22 cellular contexts compared by ENCODE assay signal in the genomic region with DNA sequence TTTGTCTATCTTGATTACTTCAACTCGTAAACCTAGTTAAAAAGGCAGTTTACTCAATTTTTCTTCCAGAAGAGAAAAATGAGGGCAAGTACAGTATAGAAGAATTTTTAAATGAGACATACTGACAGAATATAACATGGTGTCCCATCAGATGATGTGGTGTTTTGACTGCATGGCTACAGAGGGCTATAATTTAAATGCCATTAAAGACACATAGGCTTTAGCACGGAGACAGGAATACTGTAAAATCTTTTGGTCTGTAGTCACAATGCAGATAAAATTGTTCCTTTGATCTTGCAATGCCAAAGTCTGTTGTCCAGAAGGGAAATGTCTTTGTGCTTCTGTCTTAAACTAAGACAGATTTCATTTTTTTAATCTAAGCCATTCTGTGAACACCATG.
DNase-seq lines count a peak whose midpoint lies in the region; ATAC-seq and TF ChIP-seq lines count a peak whose summit lies in the region.
"Had no signal": no experiment of that assay in that cellular context is flagged by ENCODE, and none has a peak within 500 bp of the region (broad histone marks: within the 10 kb centered on the region; RNA-seq: fewer than 3 reads in every experiment).

No MANE protein-coding gene starts in this region.

- no peaks in the 10 kb centered on the region for H3K9me3 Mint-ChIP-seq in chondrocyte (ENCODE audit: low read depth)
- H3K9me3 Mint-ChIP-seq: CD4-positive, alpha-beta T cell had no signal

- H3K4me3 Mint-ChIP-seq in chondrocyte (ENCODE audit: unreplicated experiment): no peak overlapping the region
- H3K4me3 Mint-ChIP-seq: CD4-positive, alpha-beta T cell had no signal

- intact Hi-C loops in upper lobe of right lung (cut with DNase I): no loop called here

- no peak overlapping the region for H3K9ac ChIP-seq in DND-41 (ENCODE audit: low read depth, low read length)
- H3K9ac ChIP-seq in smooth muscle cell (ENCODE audit: low read depth): no peak overlapping the region

- H3K4me1 ChIP-seq in DND-41 (ENCODE audit: insufficient read depth, low read length) (peaks cover 79% of the 10 kb centered on the region), smooth muscle cell (ENCODE audit: low read depth) (peaks cover 71% of the 10 kb centered on the region), upper lobe of right lung (peaks cover 9% of the 10 kb centered on the region)
- H3K4me1 ChIP-seq: Peyer's patch had no signal

- peaks cover 77% of the 10 kb centered on the region for H3K4me1 Mint-ChIP-seq in chondrocyte (ENCODE audit: low read depth)

- H3K9me3 ChIP-seq in DND-41 (ENCODE audit: insufficient read depth, low read length, severe bottlenecking): no peaks in the 10 kb centered on the region
- no peaks in the 10 kb centered on the region for H3K9me3 ChIP-seq in smooth muscle cell (replicated peaks; ENCODE audit: low read depth)
- no peaks in the 10 kb centered on the region for H3K9me3 ChIP-seq in upper lobe of right lung
- H3K9me3 ChIP-seq: A549, MG63, Peyer's patch, SJSA1 had no signal

- H3F3A ChIP-seq in smooth muscle cell (ENCODE audit: low read depth): peaks cover 72% of the 10 kb centered on the region

- no peaks in the 10 kb centered on the region for H3K27me3 ChIP-seq in DND-41 (ENCODE audit: insufficient read depth, low read length, poor library complexity)
- H3K27me3 ChIP-seq in smooth muscle cell (ENCODE audit: low read depth): no peaks in the 10 kb centered on the region
- no peaks in the 10 kb centered on the region for H3K27me3 ChIP-seq in upper lobe of right lung
- H3K27me3 ChIP-seq: MG63, Peyer's patch, SJSA1 had no signal

- no peak for DNase-seq in DND-41
- peak; percentile 51 for DNase-seq in NCI-H69 (lab: John Stamatoyannopoulos, UW)
- DNase-seq in chondrocyte (ENCODE audit: low spot score): no peak
- DNase-seq in smooth muscle cell (lab: John Stamatoyannopoulos, UW; ENCODE audit: unreplicated experiment): no peak
- no peak for DNase-seq in NCI-H1930 (lab: John Stamatoyannopoulos, UW)
- DNase-seq in activated naive CD4-positive, alpha-beta T cell treated with anti-CD3 and anti-CD28 coated beads, Interleukin-2, amount 50 U/mL, for 16 hours: no peak
- no peak for DNase-seq in upper lobe of right lung
- DNase-seq: CD4-positive, alpha-beta T cell; COR-L47; DMS 273 treated with DMSO at 0.1 percent for 48 hours; H7; MG63; NCI-H1436; NCI-H187 treated with DMSO at 0.1 percent for 48 hours; NCI-H226; NCI-H510A treated with DMSO at 0.1 percent for 48 hours; NCI-H774; NK-92 treated with Interleukin-12 subunit alpha and Interleukin-12 subunit beta, amount 100 ng/mL, for 24 hours; Peyer's patch had no signal

- no peaks in the 10 kb centered on the region for H3K27me3 Mint-ChIP-seq in chondrocyte (ENCODE audit: low read depth)
- H3K27me3 Mint-ChIP-seq: CD4-positive, alpha-beta T cell had no signal

- H4K20me1 ChIP-seq in DND-41 (ENCODE audit: insufficient read depth, low read length): peaks cover 80% of the 10 kb centered on the region
- peaks cover 95% of the 10 kb centered on the region for H4K20me1 ChIP-seq in smooth muscle cell (ENCODE audit: low read depth)

- WGBS in smooth muscle cell (ENCODE audit: low lambda C conversion rate): 21% methylated on average over 2 of the region's 2 CpGs

- H3K27ac Mint-ChIP-seq in chondrocyte (ENCODE audit: unreplicated experiment): peak overlapping the region; percentile 80
- H3K27ac Mint-ChIP-seq: CD4-positive, alpha-beta T cell had no signal

- H3K27ac ChIP-seq in DND-41 (ENCODE audit: low read length) (peak overlapping the region; percentile 36; the same call in 1 of the 2 replicates), smooth muscle cell (ENCODE audit: low read depth) (peak overlapping the region; percentile 86), upper lobe of right lung (no peak overlapping the region)
- H3K27ac ChIP-seq: A549, Peyer's patch, SJSA1 had no signal

- H3K79me2 ChIP-seq in DND-41 (ENCODE audit: insufficient read depth, low read length) (peaks cover 100% of the 10 kb centered on the region), smooth muscle cell (ENCODE audit: low read depth) (peaks cover 100% of the 10 kb centered on the region)

- H3K36me3 ChIP-seq in DND-41 (ENCODE audit: insufficient read depth, low read length) (peaks cover 97% of the 10 kb centered on the region), smooth muscle cell (ENCODE audit: low read depth) (peaks cover 5% of the 10 kb centered on the region), upper lobe of right lung (no peaks in the 10 kb centered on the region)
- H3K36me3 ChIP-seq: Peyer's patch had no signal

- ATAC-seq in DND-41 (ENCODE audit: insufficient read depth, low read depth) (no peak), upper lobe of right lung (no peak)
- ATAC-seq: A549, K562 had no signal

- H2AFZ ChIP-seq in DND-41 (ENCODE audit: low read depth, low read length) (no peak overlapping the region), smooth muscle cell (ENCODE audit: low read depth) (no peak overlapping the region)

- no peak overlapping the region for H3K4me3 ChIP-seq in DND-41 (ENCODE audit: low read depth in 1 of 2, low read length in 2 of 2)
- H3K4me3 ChIP-seq in smooth muscle cell: no peak overlapping the region
- H3K4me3 ChIP-seq in upper lobe of right lung: no peak overlapping the region
- H3K4me3 ChIP-seq: A549, K562, MG63, Peyer's patch, SJSA1 had no signal

- peaks cover 8% of the 10 kb centered on the region for H3K36me3 Mint-ChIP-seq in chondrocyte (ENCODE audit: low read depth)

- TF ChIP-seq CTCF in DND-41 (IDR thresholded peaks at IDR 0.05; ENCODE audit: borderline replicate concordance, extremely low read depth, low read length, poor library complexity, severe bottlenecking) (no peak), chondrocyte (IDR thresholded peaks at IDR 0.05) (no peak), smooth muscle cell (IDR thresholded peaks at IDR 0.05; ENCODE audit: borderline replicate concordance, insufficient read depth, poor library complexity, severe bottlenecking) (no peak), upper lobe of right lung (IDR thresholded peaks at IDR 0.05) (no peak)

- H3K4me2 ChIP-seq in DND-41 (ENCODE audit: insufficient read depth, low read length) (peak overlapping the region; percentile 14; the same call in 1 of the 2 replicates), smooth muscle cell (peak overlapping the region; percentile 77)
- H3K4me2 ChIP-seq: A549 had no signal
